Comparison of ENCODE assay signal across 12 cellular contexts in genomic region chr9:20043035-20043434, GRCh38.
A peak's percentile ranks its signal among the peaks of the same experiment; 100 is the strongest.
DNase-seq lines count a peak whose midpoint lies in the region; ATAC-seq and TF ChIP-seq lines count a peak whose summit lies in the region.
"Had no signal": no experiment of that assay in that cellular context is flagged by ENCODE, and none has a peak within 500 bp of the region (broad histone marks: within the 10 kb centered on the region; RNA-seq: fewer than 3 reads in every experiment).

No MANE protein-coding gene starts in this region.

- H3K27me3 Mint-ChIP-seq in mesothelial cell of epicardium (ENCODE audit: low read depth) (peaks cover 9% of the 10 kb centered on the region), WTC11 (ENCODE audit: low read depth) (peaks cover 10% of the 10 kb centered on the region)

- H3K9me3 Mint-ChIP-seq in mesothelial cell of epicardium = no peaks in the 10 kb centered on the region
- no peaks in the 10 kb centered on the region for H3K9me3 Mint-ChIP-seq in WTC11

- peak; percentile 91 for ATAC-seq in GM18517 (IDR thresholded peaks at IDR 0.05; ENCODE audit: unreplicated experiment)
- peak; percentile 87 for ATAC-seq in GM21390 (IDR thresholded peaks at IDR 0.05; ENCODE audit: unreplicated experiment)
- ATAC-seq in HG03378 (IDR thresholded peaks at IDR 0.05; ENCODE audit: unreplicated experiment) = peak; percentile 61
- ATAC-seq in WTC11 = no peak

- H3K4me1 ChIP-seq in uterus = no peaks in the 10 kb centered on the region
- H3K4me1 ChIP-seq: HAP-1 had no signal

- H3K27ac ChIP-seq in uterus = no peak overlapping the region
- H3K27ac ChIP-seq: thoracic aorta had no signal

- CTCF ChIA-PET in WTC11 (lab: Charles Lee) = no interaction called here

- H3K4me3 Mint-ChIP-seq in mesothelial cell of epicardium = no peak overlapping the region
- H3K4me3 Mint-ChIP-seq in WTC11 = no peak overlapping the region

- no peaks in the 10 kb centered on the region for H3K27me3 ChIP-seq in uterus

- H3K36me3 ChIP-seq in uterus = no peaks in the 10 kb centered on the region
- H3K36me3 ChIP-seq: HAP-1, thoracic aorta had no signal

- TF ChIP-seq CTCF in uterus (IDR thresholded peaks at IDR 0.05) (no peak), mesothelial cell of epicardium (IDR thresholded peaks at IDR 0.05; ENCODE audit: unreplicated experiment) (no peak), WTC11 (IDR thresholded peaks at IDR 0.05) (no peak)

- no peak for TF ChIP-seq POLR2A in uterus (IDR thresholded peaks at IDR 0.05)

- H3K36me3 Mint-ChIP-seq in mesothelial cell of epicardium = no peaks in the 10 kb centered on the region
- H3K36me3 Mint-ChIP-seq in WTC11 = no peaks in the 10 kb centered on the region

- POLR2A ChIA-PET in WTC11 (lab: Charles Lee) = no interaction called here

- DNase-seq in central memory CD4-positive, alpha-beta T cell = peak; percentile 14
- DNase-seq in foreskin melanocyte (no peak), uterus (no peak), mesothelial cell of epicardium (ENCODE audit: low spot score in 2 of 2, unreplicated experiment in 2 of 2) (no peak), WTC11 (ENCODE audit: low spot score) (no peak)
- DNase-seq: NCI-H1694 had no signal

- intact Hi-C loops in uterus (cut with DNase I; ENCODE audit: low total_unique reads) = no loop called here

- H3K27ac Mint-ChIP-seq in mesothelial cell of epicardium (no peak overlapping the region), WTC11 (no peak overlapping the region)

- H3K4me1 Mint-ChIP-seq in mesothelial cell of epicardium = peaks cover 3% of the 10 kb centered on the region
- H3K4me1 Mint-ChIP-seq in WTC11 = peaks cover 56% of the 10 kb centered on the region

- H3K9me3 ChIP-seq in uterus = no peaks in the 10 kb centered on the region
- H3K9me3 ChIP-seq: HAP-1, thoracic aorta had no signal

- H3K4me3 ChIP-seq in uterus = no peak overlapping the region
- H3K4me3 ChIP-seq: HAP-1, skin epidermis, thoracic aorta had no signal

TF ChIP-seq in WTC11, 78 proteins besides CTCF, POLR2A, EP300 and RAD21:
- no peak for TF ChIP-seq NR2C2 (CRISPR knock-in tag; IDR thresholded peaks at IDR 0.05)
TF ChIP-seq in WTC11: peak in this region for 0.
